In genomic region chr3:65402597-65402996, GRCh38 we compare ENCODE assay signal across 8 cellular contexts.
DNase-seq lines count a peak whose midpoint lies in the region; ATAC-seq, FAIRE-seq and TF ChIP-seq lines count a peak whose summit lies in the region.

No MANE protein-coding gene starts in this region.

- no peaks in the 10 kb centered on the region for H3K36me3 ChIP-seq in SJCRH30
- no peaks in the 10 kb centered on the region for H3K36me3 ChIP-seq in gastrocnemius medialis
- H3K36me3 ChIP-seq in Peyer's patch, result no peaks in the 10 kb centered on the region

- no peaks in the 10 kb centered on the region for H3K36me3 Mint-ChIP-seq in stimulated activated naive B cell treated with anti-CD40 and anti-IgM and Interleukin-4, amounts not matched to agents 10 μg/mL and 1 μg/mL and 100 μg/mL, for 72 hours

- TF ChIP-seq CTCF in gastrocnemius medialis (IDR thresholded peaks at IDR 0.05 in 4 of 5, conservative IDR thresholded peaks at IDR 0.05 in 1 of 5), result no peak
- no peak for TF ChIP-seq CTCF in Peyer's patch (IDR thresholded peaks at IDR 0.05)

- H3K27me3 ChIP-seq in SJCRH30 (no peaks in the 10 kb centered on the region), gastrocnemius medialis (no peaks in the 10 kb centered on the region), Peyer's patch (no peaks in the 10 kb centered on the region)

- no peak overlapping the region for H3K4me3 Mint-ChIP-seq in stimulated activated naive B cell treated with anti-CD40 and anti-IgM and Interleukin-4, amounts not matched to agents 10 μg/mL and 1 μg/mL and 100 μg/mL, for 72 hours

- H3K9me3 ChIP-seq in SJCRH30 (replicated peaks), result no peaks in the 10 kb centered on the region
- no peaks in the 10 kb centered on the region for H3K9me3 ChIP-seq in gastrocnemius medialis
- no peaks in the 10 kb centered on the region for H3K9me3 ChIP-seq in Peyer's patch

- intact Hi-C loops in gastrocnemius medialis (cut with DNase I; ENCODE audit: low total_unique reads), result no loop called here

- H3K4me1 ChIP-seq in SJCRH30 (no peaks in the 10 kb centered on the region), gastrocnemius medialis (no peaks in the 10 kb centered on the region), Peyer's patch (no peaks in the 10 kb centered on the region)

- no peak overlapping the region for H3K27ac Mint-ChIP-seq in stimulated activated naive B cell treated with anti-CD40 and anti-IgM and Interleukin-4, amounts not matched to agents 10 μg/mL and 1 μg/mL and 100 μg/mL, for 72 hours

- no peak overlapping the region for H3K4me3 ChIP-seq in SJCRH30
- no peak overlapping the region for H3K4me3 ChIP-seq in gastrocnemius medialis
- no peak overlapping the region for H3K4me3 ChIP-seq in Peyer's patch

- no peaks in the 10 kb centered on the region for H3K27me3 Mint-ChIP-seq in stimulated activated naive B cell treated with anti-CD40 and anti-IgM and Interleukin-4, amounts not matched to agents 10 μg/mL and 1 μg/mL and 100 μg/mL, for 72 hours

- no peaks in the 10 kb centered on the region for H3K4me1 Mint-ChIP-seq in stimulated activated naive B cell treated with anti-CD40 and anti-IgM and Interleukin-4, amounts not matched to agents 10 μg/mL and 1 μg/mL and 100 μg/mL, for 72 hours

- ATAC-seq in gastrocnemius medialis, result peak; percentile 64 to 82
- no peak for ATAC-seq in stimulated activated naive B cell treated with anti-CD40 and anti-IgM and Interleukin-4, amounts not matched to agents 10 μg/mL and 1 μg/mL and 100 μg/mL, for 72 hours (replicated peaks)

- H3K9me3 Mint-ChIP-seq in stimulated activated naive B cell treated with anti-CD40 and anti-IgM and Interleukin-4, amounts not matched to agents 10 μg/mL and 1 μg/mL and 100 μg/mL, for 72 hours, result no peaks in the 10 kb centered on the region

- H3K27ac ChIP-seq in SJCRH30 (no peak overlapping the region), gastrocnemius medialis (no peak overlapping the region), Peyer's patch (no peak overlapping the region)

- TF ChIP-seq POLR2A in H54 (IDR thresholded peaks at IDR 0.05; ENCODE audit: low read depth, low read length) (no peak), gastrocnemius medialis (IDR thresholded peaks at IDR 0.05) (no peak), Peyer's patch (IDR thresholded peaks at IDR 0.05) (no peak)

- peak; percentile 100 for FAIRE-seq in H54 (lab: Jason Lieb, UNC)

- peak; percentile 88 for DNase-seq in H54 (ENCODE audit: insufficient read length, low spot score)
- DNase-seq in SJCRH30, result peak; percentile 5 to 19
- DNase-seq in fibroblast of peridontal ligament (ENCODE audit: extremely low read depth), result peak; percentile 91
- DNase-seq in gastrocnemius medialis, result peak; percentile 33 to 52
- no peak for DNase-seq in central memory CD4-positive, alpha-beta T cell
- DNase-seq in Ammon's horn (ENCODE audit: low spot score), result no peak
- DNase-seq in Peyer's patch, result no peak
- no peak for DNase-seq in stimulated activated naive B cell treated with anti-CD40 and anti-IgM and Interleukin-4, amounts not matched to agents 10 μg/mL and 1 μg/mL and 100 μg/mL, for 72 hours

- in situ Hi-C loops in gastrocnemius medialis (cut with MboI; ENCODE audit: low sequenced_read_pairs in 4 of 4), result loop anchor here in 3 of 4 donors (25.0 kb wide), 2 partner anchors 715 to 865 kb away; partner anchors contain the start of gene ADAMTS9 (in 1 of the 3)

Comparison
In these comparisons a context has a peak if more than half of its experiments do, and no peak if none do; other contexts are left out.
1. DNase-seq: peak in H54 (single experiment), SJCRH30 (2 of 2), fibroblast of peridontal ligament (single experiment) and gastrocnemius medialis (2 of 2); none in central memory CD4-positive, alpha-beta T cell (single experiment), Ammon's horn (single experiment), Peyer's patch (0 of 3) and stimulated activated naive B cell treated with anti-CD40 and anti-IgM and Interleukin-4, amounts not matched to agents 10 μg/mL and 1 μg/mL and 100 μg/mL, for 72 hours (single experiment).
2. ATAC-seq: peak in gastrocnemius medialis (2 of 2); none in stimulated activated naive B cell treated with anti-CD40 and anti-IgM and Interleukin-4, amounts not matched to agents 10 μg/mL and 1 μg/mL and 100 μg/mL, for 72 hours (0 of 2).